ENCODE assay signal across 1 cellular context in the genomic region with DNA sequence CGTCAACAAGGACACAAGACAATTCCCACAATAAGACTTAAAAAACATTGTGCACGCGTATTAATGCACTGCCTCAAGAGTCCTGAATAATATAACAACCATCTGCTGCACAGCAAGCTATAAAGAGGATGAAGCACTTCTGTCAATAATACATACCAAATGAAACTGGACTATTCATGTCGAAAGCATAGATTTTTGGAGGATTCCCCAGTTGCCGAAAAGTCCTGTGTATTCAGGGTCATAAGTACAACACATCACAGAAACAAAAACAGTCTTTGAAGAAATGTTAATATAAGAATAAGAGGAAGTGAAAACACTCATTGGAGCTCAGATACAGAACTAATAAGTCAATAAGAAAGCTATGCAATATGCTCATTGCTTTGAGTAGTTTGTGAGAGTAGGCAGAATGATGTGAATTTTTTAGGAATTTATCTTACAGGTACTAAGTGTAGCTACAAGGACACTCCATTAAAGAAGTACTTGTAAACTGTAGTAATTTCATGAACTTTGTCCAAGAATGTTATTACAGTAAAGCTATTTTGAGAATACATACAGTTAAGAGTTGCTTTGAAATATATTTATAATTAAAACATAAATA.
TF ChIP-seq lines count a peak whose summit lies in the region.

No MANE protein-coding gene starts in this region.

TF ChIP-seq in GM12878, 131 proteins besides CTCF, POLR2A, EP300 and RAD21 (continued from another document and continues in another):
- TF ChIP-seq, protein P1, sequence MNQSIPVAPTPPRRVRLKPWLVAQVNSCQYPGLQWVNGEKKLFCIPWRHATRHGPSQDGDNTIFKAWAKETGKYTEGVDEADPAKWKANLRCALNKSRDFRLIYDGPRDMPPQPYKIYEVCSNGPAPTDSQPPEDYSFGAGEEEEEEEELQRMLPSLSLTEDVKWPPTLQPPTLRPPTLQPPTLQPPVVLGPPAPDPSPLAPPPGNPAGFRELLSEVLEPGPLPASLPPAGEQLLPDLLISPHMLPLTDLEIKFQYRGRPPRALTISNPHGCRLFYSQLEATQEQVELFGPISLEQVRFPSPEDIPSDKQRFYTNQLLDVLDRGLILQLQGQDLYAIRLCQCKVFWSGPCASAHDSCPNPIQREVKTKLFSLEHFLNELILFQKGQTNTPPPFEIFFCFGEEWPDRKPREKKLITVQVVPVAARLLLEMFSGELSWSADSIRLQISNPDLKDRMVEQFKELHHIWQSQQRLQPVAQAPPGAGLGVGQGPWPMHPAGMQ (IDR thresholded peaks at IDR 0.05; ENCODE audit: borderline replicate concordance): no peak
- no peak for TF ChIP-seq YY1 (IDR thresholded peaks at IDR 0.05; ENCODE audit: low read depth, low read length)
- peak; percentile 66; the same call in 1 of the 3 replicates for TF ChIP-seq POU2F2 (IDR thresholded peaks at IDR 0.05; ENCODE audit: borderline replicate concordance, low read depth, low read length)
- peak; percentile 82 for TF ChIP-seq RUNX3 (IDR thresholded peaks at IDR 0.05; ENCODE audit: low read length)
- TF ChIP-seq CHD4 (IDR thresholded peaks at IDR 0.05): no peak
- TF ChIP-seq MTA3 (IDR thresholded peaks at IDR 0.05; ENCODE audit: borderline replicate concordance, low read length): peak; percentile 86
- TF ChIP-seq JUNB (IDR thresholded peaks at IDR 0.05): peak; percentile 94
- no peak for TF ChIP-seq ZNF207 (IDR thresholded peaks at IDR 0.05; ENCODE audit: borderline replicate concordance)
- TF ChIP-seq MEF2B (IDR thresholded peaks at IDR 0.05; ENCODE audit: partially characterized antibody, poor library complexity, severe bottlenecking): peak; percentile 76
- no peak for TF ChIP-seq SRF (IDR thresholded peaks at IDR 0.05; ENCODE audit: low read depth in 2 of 2, low read length in 2 of 2)
- peak; percentile 88 for TF ChIP-seq NR2F1 (conservative IDR thresholded peaks at IDR 0.05)
- TF ChIP-seq CREM (IDR thresholded peaks at IDR 0.05; ENCODE audit: low read depth): peak; percentile 85
- no peak for TF ChIP-seq CBFB (IDR thresholded peaks at IDR 0.05; ENCODE audit: low read depth)
- peak; percentile 98 for TF ChIP-seq SPI1 (IDR thresholded peaks at IDR 0.05; ENCODE audit: borderline replicate concordance, insufficient read depth, low read depth, low read length)
- TF ChIP-seq, protein P2, sequence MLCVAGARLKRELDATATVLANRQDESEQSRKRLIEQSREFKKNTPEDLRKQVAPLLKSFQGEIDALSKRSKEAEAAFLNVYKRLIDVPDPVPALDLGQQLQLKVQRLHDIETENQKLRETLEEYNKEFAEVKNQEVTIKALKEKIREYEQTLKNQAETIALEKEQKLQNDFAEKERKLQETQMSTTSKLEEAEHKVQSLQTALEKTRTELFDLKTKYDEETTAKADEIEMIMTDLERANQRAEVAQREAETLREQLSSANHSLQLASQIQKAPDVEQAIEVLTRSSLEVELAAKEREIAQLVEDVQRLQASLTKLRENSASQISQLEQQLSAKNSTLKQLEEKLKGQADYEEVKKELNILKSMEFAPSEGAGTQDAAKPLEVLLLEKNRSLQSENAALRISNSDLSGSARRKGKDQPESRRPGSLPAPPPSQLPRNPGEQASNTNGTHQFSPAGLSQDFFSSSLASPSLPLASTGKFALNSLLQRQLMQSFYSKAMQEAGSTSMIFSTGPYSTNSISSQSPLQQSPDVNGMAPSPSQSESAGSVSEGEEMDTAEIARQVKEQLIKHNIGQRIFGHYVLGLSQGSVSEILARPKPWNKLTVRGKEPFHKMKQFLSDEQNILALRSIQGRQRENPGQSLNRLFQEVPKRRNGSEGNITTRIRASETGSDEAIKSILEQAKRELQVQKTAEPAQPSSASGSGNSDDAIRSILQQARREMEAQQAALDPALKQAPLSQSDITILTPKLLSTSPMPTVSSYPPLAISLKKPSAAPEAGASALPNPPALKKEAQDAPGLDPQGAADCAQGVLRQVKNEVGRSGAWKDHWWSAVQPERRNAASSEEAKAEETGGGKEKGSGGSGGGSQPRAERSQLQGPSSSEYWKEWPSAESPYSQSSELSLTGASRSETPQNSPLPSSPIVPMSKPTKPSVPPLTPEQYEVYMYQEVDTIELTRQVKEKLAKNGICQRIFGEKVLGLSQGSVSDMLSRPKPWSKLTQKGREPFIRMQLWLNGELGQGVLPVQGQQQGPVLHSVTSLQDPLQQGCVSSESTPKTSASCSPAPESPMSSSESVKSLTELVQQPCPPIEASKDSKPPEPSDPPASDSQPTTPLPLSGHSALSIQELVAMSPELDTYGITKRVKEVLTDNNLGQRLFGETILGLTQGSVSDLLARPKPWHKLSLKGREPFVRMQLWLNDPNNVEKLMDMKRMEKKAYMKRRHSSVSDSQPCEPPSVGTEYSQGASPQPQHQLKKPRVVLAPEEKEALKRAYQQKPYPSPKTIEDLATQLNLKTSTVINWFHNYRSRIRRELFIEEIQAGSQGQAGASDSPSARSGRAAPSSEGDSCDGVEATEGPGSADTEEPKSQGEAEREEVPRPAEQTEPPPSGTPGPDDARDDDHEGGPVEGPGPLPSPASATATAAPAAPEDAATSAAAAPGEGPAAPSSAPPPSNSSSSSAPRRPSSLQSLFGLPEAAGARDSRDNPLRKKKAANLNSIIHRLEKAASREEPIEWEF (IDR thresholded peaks at IDR 0.05; ENCODE audit: insufficient replicate concordance, low read depth, low read length): peak; percentile 98
- peak; percentile 55; the same call in 1 of the 2 replicates for TF ChIP-seq PML (IDR thresholded peaks at IDR 0.05; ENCODE audit: low read length)
- TF ChIP-seq KLF5 (IDR thresholded peaks at IDR 0.05; ENCODE audit: partially characterized antibody): no peak
- peak; percentile 63; the same call in 1 of the 2 replicates for TF ChIP-seq JUND (IDR thresholded peaks at IDR 0.05; ENCODE audit: low read depth, low read length)
- TF ChIP-seq, protein P3, sequence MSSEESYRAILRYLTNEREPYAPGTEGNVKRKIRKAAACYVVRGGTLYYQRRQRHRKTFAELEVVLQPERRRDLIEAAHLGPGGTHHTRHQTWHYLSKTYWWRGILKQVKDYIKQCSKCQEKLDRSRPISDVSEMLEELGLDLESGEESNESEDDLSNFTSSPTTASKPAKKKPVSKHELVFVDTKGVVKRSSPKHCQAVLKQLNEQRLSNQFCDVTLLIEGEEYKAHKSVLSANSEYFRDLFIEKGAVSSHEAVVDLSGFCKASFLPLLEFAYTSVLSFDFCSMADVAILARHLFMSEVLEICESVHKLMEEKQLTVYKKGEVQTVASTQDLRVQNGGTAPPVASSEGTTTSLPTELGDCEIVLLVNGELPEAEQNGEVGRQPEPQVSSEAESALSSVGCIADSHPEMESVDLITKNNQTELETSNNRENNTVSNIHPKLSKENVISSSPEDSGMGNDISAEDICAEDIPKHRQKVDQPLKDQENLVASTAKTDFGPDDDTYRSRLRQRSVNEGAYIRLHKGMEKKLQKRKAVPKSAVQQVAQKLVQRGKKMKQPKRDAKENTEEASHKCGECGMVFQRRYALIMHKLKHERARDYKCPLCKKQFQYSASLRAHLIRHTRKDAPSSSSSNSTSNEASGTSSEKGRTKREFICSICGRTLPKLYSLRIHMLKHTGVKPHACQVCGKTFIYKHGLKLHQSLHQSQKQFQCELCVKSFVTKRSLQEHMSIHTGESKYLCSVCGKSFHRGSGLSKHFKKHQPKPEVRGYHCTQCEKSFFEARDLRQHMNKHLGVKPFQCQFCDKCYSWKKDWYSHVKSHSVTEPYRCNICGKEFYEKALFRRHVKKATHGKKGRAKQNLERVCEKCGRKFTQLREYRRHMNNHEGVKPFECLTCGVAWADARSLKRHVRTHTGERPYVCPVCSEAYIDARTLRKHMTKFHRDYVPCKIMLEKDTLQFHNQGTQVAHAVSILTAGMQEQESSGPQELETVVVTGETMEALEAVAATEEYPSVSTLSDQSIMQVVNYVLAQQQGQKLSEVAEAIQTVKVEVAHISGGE (CRISPR knock-in tag; IDR thresholded peaks at IDR 0.05): no peak
- TF ChIP-seq, protein P4, sequence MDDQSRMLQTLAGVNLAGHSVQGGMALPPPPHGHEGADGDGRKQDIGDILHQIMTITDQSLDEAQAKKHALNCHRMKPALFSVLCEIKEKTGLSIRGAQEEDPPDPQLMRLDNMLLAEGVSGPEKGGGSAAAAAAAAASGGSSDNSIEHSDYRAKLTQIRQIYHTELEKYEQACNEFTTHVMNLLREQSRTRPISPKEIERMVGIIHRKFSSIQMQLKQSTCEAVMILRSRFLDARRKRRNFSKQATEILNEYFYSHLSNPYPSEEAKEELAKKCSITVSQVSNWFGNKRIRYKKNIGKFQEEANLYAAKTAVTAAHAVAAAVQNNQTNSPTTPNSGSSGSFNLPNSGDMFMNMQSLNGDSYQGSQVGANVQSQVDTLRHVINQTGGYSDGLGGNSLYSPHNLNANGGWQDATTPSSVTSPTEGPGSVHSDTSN (IDR thresholded peaks at IDR 0.05; ENCODE audit: insufficient replicate concordance, low read depth, low read length): peak; percentile 30
- TF ChIP-seq, protein P5, sequence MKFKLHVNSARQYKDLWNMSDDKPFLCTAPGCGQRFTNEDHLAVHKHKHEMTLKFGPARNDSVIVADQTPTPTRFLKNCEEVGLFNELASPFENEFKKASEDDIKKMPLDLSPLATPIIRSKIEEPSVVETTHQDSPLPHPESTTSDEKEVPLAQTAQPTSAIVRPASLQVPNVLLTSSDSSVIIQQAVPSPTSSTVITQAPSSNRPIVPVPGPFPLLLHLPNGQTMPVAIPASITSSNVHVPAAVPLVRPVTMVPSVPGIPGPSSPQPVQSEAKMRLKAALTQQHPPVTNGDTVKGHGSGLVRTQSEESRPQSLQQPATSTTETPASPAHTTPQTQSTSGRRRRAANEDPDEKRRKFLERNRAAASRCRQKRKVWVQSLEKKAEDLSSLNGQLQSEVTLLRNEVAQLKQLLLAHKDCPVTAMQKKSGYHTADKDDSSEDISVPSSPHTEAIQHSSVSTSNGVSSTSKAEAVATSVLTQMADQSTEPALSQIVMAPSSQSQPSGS (IDR thresholded peaks at IDR 0.05; ENCODE audit: low read length): peak; percentile 94
- no peak for TF ChIP-seq EZH2 (IDR thresholded peaks at IDR 0.05; ENCODE audit: borderline replicate concordance, control insufficient read depth, low read depth, low read length)
- peak; percentile 34; the same call in 1 of the 2 replicates for TF ChIP-seq ZNF384 (IDR thresholded peaks at IDR 0.05; ENCODE audit: borderline replicate concordance, low read depth, low read length)
- no peak for TF ChIP-seq SMARCA5 (IDR thresholded peaks at IDR 0.05)
- TF ChIP-seq, protein P6, sequence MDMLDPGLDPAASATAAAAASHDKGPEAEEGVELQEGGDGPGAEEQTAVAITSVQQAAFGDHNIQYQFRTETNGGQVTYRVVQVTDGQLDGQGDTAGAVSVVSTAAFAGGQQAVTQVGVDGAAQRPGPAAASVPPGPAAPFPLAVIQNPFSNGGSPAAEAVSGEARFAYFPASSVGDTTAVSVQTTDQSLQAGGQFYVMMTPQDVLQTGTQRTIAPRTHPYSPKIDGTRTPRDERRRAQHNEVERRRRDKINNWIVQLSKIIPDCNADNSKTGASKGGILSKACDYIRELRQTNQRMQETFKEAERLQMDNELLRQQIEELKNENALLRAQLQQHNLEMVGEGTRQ (IDR thresholded peaks at IDR 0.05; ENCODE audit: borderline replicate concordance, low read depth, low read length): no peak; the same call in 1 of the 2 replicates
- no peak for TF ChIP-seq CBX3 (IDR thresholded peaks at IDR 0.05; ENCODE audit: borderline replicate concordance, low read depth)
- TF ChIP-seq, protein P7, sequence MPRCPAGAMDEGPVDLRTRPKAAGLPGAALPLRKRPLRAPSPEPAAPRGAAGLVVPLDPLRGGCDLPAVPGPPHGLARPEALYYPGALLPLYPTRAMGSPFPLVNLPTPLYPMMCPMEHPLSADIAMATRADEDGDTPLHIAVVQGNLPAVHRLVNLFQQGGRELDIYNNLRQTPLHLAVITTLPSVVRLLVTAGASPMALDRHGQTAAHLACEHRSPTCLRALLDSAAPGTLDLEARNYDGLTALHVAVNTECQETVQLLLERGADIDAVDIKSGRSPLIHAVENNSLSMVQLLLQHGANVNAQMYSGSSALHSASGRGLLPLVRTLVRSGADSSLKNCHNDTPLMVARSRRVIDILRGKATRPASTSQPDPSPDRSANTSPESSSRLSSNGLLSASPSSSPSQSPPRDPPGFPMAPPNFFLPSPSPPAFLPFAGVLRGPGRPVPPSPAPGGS (IDR thresholded peaks at IDR 0.05; ENCODE audit: borderline replicate concordance, insufficient read depth, low read depth, low read length, poor library complexity, severe bottlenecking): peak; percentile 93
- TF ChIP-seq BRCA1 (IDR thresholded peaks at IDR 0.05; ENCODE audit: low read depth, low read length): no peak
- TF ChIP-seq, protein P8, sequence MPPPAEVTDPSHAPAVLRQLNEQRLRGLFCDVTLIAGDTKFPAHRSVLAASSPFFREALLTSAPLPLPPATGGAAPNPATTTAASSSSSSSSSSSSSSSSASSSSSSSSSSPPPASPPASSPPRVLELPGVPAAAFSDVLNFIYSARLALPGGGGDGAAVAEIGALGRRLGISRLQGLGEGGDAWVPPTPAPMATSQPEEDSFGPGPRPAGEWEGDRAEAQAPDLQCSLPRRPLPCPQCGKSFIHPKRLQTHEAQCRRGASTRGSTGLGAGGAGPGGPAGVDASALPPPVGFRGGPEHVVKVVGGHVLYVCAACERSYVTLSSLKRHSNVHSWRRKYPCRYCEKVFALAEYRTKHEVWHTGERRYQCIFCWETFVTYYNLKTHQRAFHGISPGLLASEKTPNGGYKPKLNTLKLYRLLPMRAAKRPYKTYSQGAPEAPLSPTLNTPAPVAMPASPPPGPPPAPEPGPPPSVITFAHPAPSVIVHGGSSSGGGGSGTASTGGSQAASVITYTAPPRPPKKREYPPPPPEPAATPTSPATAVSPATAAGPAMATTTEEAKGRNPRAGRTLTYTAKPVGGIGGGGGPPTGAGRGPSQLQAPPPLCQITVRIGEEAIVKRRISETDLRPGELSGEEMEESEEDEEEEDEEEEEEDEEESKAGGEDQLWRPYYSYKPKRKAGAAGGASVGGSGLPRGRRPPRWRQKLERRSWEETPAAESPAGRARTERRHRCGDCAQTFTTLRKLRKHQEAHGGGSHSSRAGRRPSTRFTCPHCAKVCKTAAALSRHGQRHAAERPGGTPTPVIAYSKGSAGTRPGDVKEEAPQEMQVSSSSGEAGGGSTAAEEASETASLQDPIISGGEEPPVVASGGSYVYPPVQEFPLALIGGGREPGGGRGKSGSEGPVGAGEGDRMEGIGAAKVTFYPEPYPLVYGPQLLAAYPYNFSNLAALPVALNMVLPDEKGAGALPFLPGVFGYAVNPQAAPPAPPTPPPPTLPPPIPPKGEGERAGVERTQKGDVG (CRISPR knock-in tag; IDR thresholded peaks at IDR 0.05): no peak
- TF ChIP-seq ZNF274 (IDR thresholded peaks at IDR 0.05; ENCODE audit: insufficient read depth, insufficient read length): no peak
- no peak for TF ChIP-seq TCF3 (IDR thresholded peaks at IDR 0.05; ENCODE audit: borderline replicate concordance, insufficient read depth, low read depth, low read length)
- TF ChIP-seq CREB1 (IDR thresholded peaks at IDR 0.05; ENCODE audit: low read depth): peak; percentile 56
- no peak for TF ChIP-seq RB1 (IDR thresholded peaks at IDR 0.05; ENCODE audit: borderline replicate concordance)
- TF ChIP-seq SREBF1 (IDR thresholded peaks at IDR 0.05; ENCODE audit: low read length): peak; percentile 39; the same call in 1 of the 2 replicates
- no peak for TF ChIP-seq FOS (IDR thresholded peaks at IDR 0.05; ENCODE audit: borderline replicate concordance, extremely low read depth, insufficient read length)
